In genomic region chr1:85297855-85298629, GRCh38 we compare ENCODE assay signal across 9 cellular contexts. TPM values are rescaled to one million over a fixed set of nuclear protein-coding genes. Genes with fewer than 3 reads are reported as not detected.
DNase-seq lines count a peak whose midpoint lies in the region; ATAC-seq and TF ChIP-seq lines count a peak whose summit lies in the region.
"Had no signal": no experiment of that assay in that cellular context is flagged by ENCODE, and none has a peak within 500 bp of the region (broad histone marks: within the 10 kb centered on the region; RNA-seq: fewer than 3 reads in every experiment).

No MANE protein-coding gene starts in this region.

- DNase-seq in Caco-2 (no peak), cardiac fibroblast (ENCODE audit: low read depth in 2 of 2) (peak; percentile 98 to 99), mesothelial cell of epicardium (ENCODE audit: low spot score in 2 of 2, unreplicated experiment in 2 of 2) (no peak), testis (no peak)
- DNase-seq in stimulated activated CD8-positive, alpha-beta memory T cell treated with anti-CD3 and anti-CD28 coated beads, Interleukin-4, amount 100 ng/mL, for 48 hours, result peak; percentile 81

- intact Hi-C loops in Caco-2 (cut with micrococcal nuclease; ENCODE audit: unreplicated experiment) (loop anchor here (2.0 kb wide), 1 partner anchor 21 kb away; the partner anchor contains the start of gene BCL10), testis (cut with DNase I; ENCODE audit: low total_unique reads) (no loop called here)

- H3K27ac Mint-ChIP-seq in Caco-2 (ENCODE audit: unreplicated experiment) (peak overlapping the region; percentile 50), IgD-negative memory B cell (peak overlapping the region in 2 of 3 donors; percentile 48 to 91), mesothelial cell of epicardium (peak overlapping the region; percentile 63)

- no peaks in the 10 kb centered on the region for H3K9me3 ChIP-seq in Caco-2
- H3K9me3 ChIP-seq in testis, result no peaks in the 10 kb centered on the region

- H3K4me3 ChIP-seq in Caco-2 (ENCODE audit: low read depth, low read length) (no peak overlapping the region), cardiac fibroblast (replicated peaks in 1 of 2; ENCODE audit: low read depth in 2 of 2, low read length in 2 of 2) (peak overlapping the region in 1 of 2 donors; percentile 4), testis (no peak overlapping the region)
- H3K4me3 ChIP-seq: SK-N-MC had no signal

- POLR2A ChIA-PET in Caco-2 (lab: Charles Lee), result no interaction called here

- H3K27ac ChIP-seq in VCaP (peak overlapping the region; percentile 95), testis (no peak overlapping the region)
- H3K27ac ChIP-seq: SK-N-MC had no signal

- ATAC-seq in GM21528 (IDR thresholded peaks at IDR 0.05; ENCODE audit: low FRiP score, unreplicated experiment), result peak; percentile 93

- H3K27me3 Mint-ChIP-seq in Caco-2 (ENCODE audit: insufficient read depth, unreplicated experiment), result no peaks in the 10 kb centered on the region
- no peaks in the 10 kb centered on the region for H3K27me3 Mint-ChIP-seq in IgD-negative memory B cell
- H3K27me3 Mint-ChIP-seq in mesothelial cell of epicardium (ENCODE audit: low read depth), result no peaks in the 10 kb centered on the region

- no TSS peak for BruUV-seq in Caco-2 (replicated peaks; lab: Mats Ljungman, UMichigan)

- H3K4me1 ChIP-seq in Caco-2 (peaks cover 13% of the 10 kb centered on the region), testis (no peaks in the 10 kb centered on the region)

- H3K4me1 Mint-ChIP-seq in Caco-2 (ENCODE audit: low read depth, unreplicated experiment) (peaks cover 19% of the 10 kb centered on the region), IgD-negative memory B cell (peaks cover 16 to 35% (median 21%) of the 10 kb centered on the region in 3 donors), mesothelial cell of epicardium (peaks cover 15% of the 10 kb centered on the region)

- no peak for TF ChIP-seq POLR2A in testis (IDR thresholded peaks at IDR 0.05)

- H3K36me3 Mint-ChIP-seq in Caco-2 (ENCODE audit: insufficient read depth, unreplicated experiment) (peaks cover 4% of the 10 kb centered on the region), IgD-negative memory B cell (peaks cover 12% of the 10 kb centered on the region), mesothelial cell of epicardium (no peaks in the 10 kb centered on the region)

- H3K36me3 ChIP-seq in Caco-2 (ENCODE audit: control insufficient read depth, insufficient read depth, low read length) (no peaks in the 10 kb centered on the region), testis (ENCODE audit: low read depth, missing control alignments) (no peaks in the 10 kb centered on the region)

- 59 to 70% methylated on average over 11 of the region's 11 CpGs for WGBS in testis, 2 donors

- no peak for TF ChIP-seq CTCF in Caco-2 (IDR thresholded peaks at IDR 0.05; ENCODE audit: insufficient read depth in 1 of 2, low read depth in 1 of 2, low read length in 1 of 2, severe bottlenecking in 1 of 2, unreplicated experiment in 1 of 2)
- TF ChIP-seq CTCF in VCaP (conservative IDR thresholded peaks at IDR 0.05), result no peak
- TF ChIP-seq CTCF in cardiac fibroblast (IDR thresholded peaks at IDR 0.05; ENCODE audit: low read depth, low read length), result no peak
- no peak for TF ChIP-seq CTCF in mesothelial cell of epicardium (IDR thresholded peaks at IDR 0.05; ENCODE audit: unreplicated experiment)
- no peak for TF ChIP-seq CTCF in testis (IDR thresholded peaks at IDR 0.05)

- no peaks in the 10 kb centered on the region for H3K27me3 ChIP-seq in Caco-2 (replicated peaks; ENCODE audit: control insufficient read depth, insufficient read depth, low read length)
- no peaks in the 10 kb centered on the region for H3K27me3 ChIP-seq in testis

- CTCF ChIA-PET in Caco-2 (lab: Charles Lee), result no interaction called here

- peak overlapping the region; percentile 47 for H3K4me3 Mint-ChIP-seq in Caco-2 (ENCODE audit: unreplicated experiment)
- H3K4me3 Mint-ChIP-seq in IgD-negative memory B cell, result peak overlapping the region in 3 of 4 donors; percentile 37 to 80 (median 42)
- H3K4me3 Mint-ChIP-seq in mesothelial cell of epicardium, result peak overlapping the region; percentile 9

- H3K9me3 Mint-ChIP-seq in Caco-2 (ENCODE audit: unreplicated experiment) (no peaks in the 10 kb centered on the region), IgD-negative memory B cell (no peaks in the 10 kb centered on the region), mesothelial cell of epicardium (no peaks in the 10 kb centered on the region)

RNA-seq across cellular contexts. Expression of gene BCL10, which starts 21.6 kb away (rescaled TPM):
- 18.1 and 18.6 TPM in 2 replicates for total RNA-seq in Caco-2 (2022)
- 47.0 TPM for polyA plus RNA-seq in IgD-negative memory B cell
- 26.9 to 28.4 TPM (median 27.2 TPM) in 3 replicates for total RNA-seq in mesothelial cell of epicardium
- 10 to 100 TPM; 16.8 to 21.2 TPM for total RNA-seq in testis
- polyA plus RNA-seq in testis (ENCODE audit: insufficient read depth, low read depth, low replicate concordance), result 16.5 TPM

RNA-seq across cellular contexts. Expression of gene C1orf52, which starts 38.6 kb away (rescaled TPM):
- total RNA-seq in Caco-2 (2022) (30.4 and 30.7 TPM in 2 replicates), mesothelial cell of epicardium (44.6 to 48.2 TPM (median 47.4 TPM) in 3 replicates), testis (10 to 100 TPM; 34.0 to 40.3 TPM)
- polyA plus RNA-seq in IgD-negative memory B cell (22.3 TPM), testis (ENCODE audit: insufficient read depth, low read depth, low replicate concordance) (37.9 TPM)

Comparison
In these comparisons a context has a peak if more than half of its experiments do, and no peak if none do; other contexts are left out.
1. DNase-seq: peak in cardiac fibroblast (2 of 2) and stimulated activated CD8-positive, alpha-beta memory T cell treated with anti-CD3 and anti-CD28 coated beads, Interleukin-4, amount 100 ng/mL, for 48 hours (single experiment); none in Caco-2 (0 of 2), mesothelial cell of epicardium (0 of 2) and testis (single experiment).
2. Peak in every context shown above with its lines, with median percentiles within 50 percentile points of each other: H3K27ac Mint-ChIP-seq and H3K4me3 Mint-ChIP-seq.